In genomic region chr11:2721163-2721935, GRCh38 we compare ENCODE assay signal across 1 cellular context.
TF ChIP-seq lines count a peak whose summit lies in the region.

No MANE protein-coding gene starts in this region.

TF ChIP-seq in HEK293, 187 proteins besides CTCF, POLR2A, EP300 and RAD21 (continued from another document):
- TF ChIP-seq SALL2 (tag by site-specific recombination; IDR thresholded peaks at IDR 0.05; ENCODE audit: borderline replicate concordance), result no peak
